Comparison of ENCODE assay signal across 1 cellular context in the genomic region with DNA sequence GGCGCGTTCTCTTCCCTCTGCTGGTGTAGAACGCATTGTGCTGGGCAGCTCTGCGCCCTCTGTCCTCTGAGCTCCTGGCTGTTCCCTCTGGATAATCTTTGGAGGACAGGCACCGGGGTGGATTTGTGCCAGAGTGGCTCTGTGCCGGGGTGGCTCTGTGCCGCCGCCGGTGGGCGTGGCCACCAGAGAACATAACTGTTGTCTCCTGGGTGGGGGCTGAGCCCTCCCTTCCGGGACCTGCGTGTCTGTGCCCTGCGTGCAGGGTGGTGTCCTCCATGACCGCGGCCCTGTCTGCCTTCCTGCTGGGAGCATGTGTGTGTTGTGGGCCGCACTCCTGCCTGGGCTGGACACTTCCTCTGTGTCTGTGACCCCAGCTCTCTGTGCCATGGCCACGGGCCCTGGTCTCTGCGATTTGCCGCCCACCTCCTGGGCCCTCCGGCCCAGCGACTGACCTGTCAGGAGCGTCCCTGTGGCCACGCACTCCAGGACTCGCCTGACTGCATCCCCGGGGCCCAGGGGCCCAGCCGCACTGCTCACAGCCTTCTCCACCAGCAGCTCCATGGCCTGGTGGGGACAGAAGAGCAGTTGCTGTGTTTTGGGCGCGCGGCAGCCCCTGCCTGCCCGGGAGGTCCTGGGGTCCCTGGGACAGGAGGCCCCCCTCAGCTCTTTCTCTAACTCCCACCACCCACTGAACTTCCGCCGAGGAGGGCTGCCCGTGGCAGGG.
TF ChIP-seq lines count a peak whose summit lies in the region.

No MANE protein-coding gene starts in this region.

TF ChIP-seq in K562, 482 proteins besides CTCF, POLR2A, EP300 and RAD21:
- TF ChIP-seq, protein P1, sequence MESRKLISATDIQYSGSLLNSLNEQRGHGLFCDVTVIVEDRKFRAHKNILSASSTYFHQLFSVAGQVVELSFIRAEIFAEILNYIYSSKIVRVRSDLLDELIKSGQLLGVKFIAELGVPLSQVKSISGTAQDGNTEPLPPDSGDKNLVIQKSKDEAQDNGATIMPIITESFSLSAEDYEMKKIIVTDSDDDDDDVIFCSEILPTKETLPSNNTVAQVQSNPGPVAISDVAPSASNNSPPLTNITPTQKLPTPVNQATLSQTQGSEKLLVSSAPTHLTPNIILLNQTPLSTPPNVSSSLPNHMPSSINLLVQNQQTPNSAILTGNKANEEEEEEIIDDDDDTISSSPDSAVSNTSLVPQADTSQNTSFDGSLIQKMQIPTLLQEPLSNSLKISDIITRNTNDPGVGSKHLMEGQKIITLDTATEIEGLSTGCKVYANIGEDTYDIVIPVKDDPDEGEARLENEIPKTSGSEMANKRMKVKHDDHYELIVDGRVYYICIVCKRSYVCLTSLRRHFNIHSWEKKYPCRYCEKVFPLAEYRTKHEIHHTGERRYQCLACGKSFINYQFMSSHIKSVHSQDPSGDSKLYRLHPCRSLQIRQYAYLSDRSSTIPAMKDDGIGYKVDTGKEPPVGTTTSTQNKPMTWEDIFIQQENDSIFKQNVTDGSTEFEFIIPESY (CRISPR knock-in tag; IDR thresholded peaks at IDR 0.05) = peak; percentile 50; the same call in 1 of the 2 replicates
- no peak for TF ChIP-seq ZNF764 (CRISPR knock-in tag; IDR thresholded peaks at IDR 0.05; ENCODE audit: low read depth)
